Comparison of ENCODE assay signal across 14 cellular contexts in the genomic region with DNA sequence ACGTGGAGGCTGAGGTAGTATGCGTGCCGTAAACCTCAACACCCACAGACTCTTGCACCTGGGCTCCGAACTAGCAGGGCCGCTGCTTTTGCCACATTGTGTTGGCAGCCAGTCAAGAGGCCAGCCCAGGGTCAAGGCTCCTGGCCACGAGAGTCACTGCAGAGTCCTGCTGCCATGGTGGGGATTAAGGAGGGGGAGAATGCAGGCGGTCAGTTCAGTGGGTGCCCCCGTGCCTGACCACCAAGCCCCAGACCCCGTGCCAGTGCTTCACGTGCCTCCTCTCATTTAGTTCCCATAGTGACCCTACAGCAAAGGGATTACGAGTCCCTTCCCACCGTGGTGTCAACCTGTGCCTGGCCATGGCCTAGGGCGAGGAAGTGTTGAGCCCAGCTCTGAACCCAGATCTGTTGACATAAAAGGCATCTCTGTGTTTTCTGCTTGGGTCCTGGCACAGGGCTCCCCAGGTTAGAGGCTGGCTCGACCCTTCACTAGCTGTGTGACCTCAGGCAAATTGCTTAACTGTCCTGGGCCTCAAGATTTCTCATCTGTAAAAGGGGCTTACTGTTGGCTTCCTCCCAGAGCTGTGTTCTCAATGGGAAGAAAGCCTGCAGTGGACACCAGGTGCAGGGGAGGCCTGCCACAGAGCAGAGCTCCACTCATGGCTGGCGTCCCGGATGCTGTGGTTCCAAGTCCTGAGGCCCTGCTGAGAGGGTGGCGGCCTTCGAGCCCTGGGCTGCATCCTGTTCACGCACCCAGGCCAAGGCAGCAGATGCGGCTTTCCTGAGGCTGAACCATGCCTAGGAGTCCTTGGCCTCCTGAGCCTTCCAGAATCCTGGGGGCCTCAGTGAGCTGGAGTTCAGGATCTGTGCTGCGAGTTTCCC. TPM values are rescaled to one million over a fixed set of nuclear protein-coding genes. Genes with fewer than 3 reads are reported as not detected.
DNase-seq lines count a peak whose midpoint lies in the region; TF ChIP-seq lines count a peak whose summit lies in the region.
"Had no signal": no experiment of that assay in that cellular context is flagged by ENCODE, and none has a peak within 500 bp of the region (broad histone marks: within the 10 kb centered on the region; RNA-seq: fewer than 3 reads in every experiment).

No MANE protein-coding gene starts in this region.

- intact Hi-C loops in sigmoid colon (cut with DNase I), result no loop called here
- intact Hi-C loops in esophagus muscularis mucosa (cut with DNase I), result no loop called here

- no peaks in the 10 kb centered on the region for H3K9me3 ChIP-seq in sigmoid colon
- H3K9me3 ChIP-seq in esophagus muscularis mucosa, result no peaks in the 10 kb centered on the region

- DNase-seq in Jurkat, Clone E6-1 (ENCODE audit: low read depth, low spot score), result peak; percentile 85
- DNase-seq in fibroblast of the aortic adventitia (ENCODE audit: low read depth) (peak; percentile 32), sigmoid colon (peak; percentile 56), AML-193 (lab: John Stamatoyannopoulos, UW) (no peak), esophagus muscularis mucosa (ENCODE audit: extremely low spot score) (no peak), nucleus accumbens (lab: John Stamatoyannopoulos, UW) (no peak)
- DNase-seq: activated B cell treated with CpG ODN at 0.5 μM for 24 hours; activated T-cell treated with anti-CD3 and anti-CD28 coated beads, Interleukin-2, amount 50 U/mL, for 48 hours; effector CD8-positive, alpha-beta T cell; GDM1; left colon; naive B cell had no signal

- TF ChIP-seq POLR2A in sigmoid colon (IDR thresholded peaks at IDR 0.05), result no peak
- TF ChIP-seq POLR2A in esophagus muscularis mucosa (IDR thresholded peaks at IDR 0.05; ENCODE audit: low read depth), result no peak

- H3K27me3 ChIP-seq in sigmoid colon, result no peaks in the 10 kb centered on the region
- no peaks in the 10 kb centered on the region for H3K27me3 ChIP-seq in esophagus muscularis mucosa

- TF ChIP-seq EP300 in sigmoid colon (IDR thresholded peaks at IDR 0.05), result no peak
- no peak for TF ChIP-seq EP300 in esophagus muscularis mucosa (IDR thresholded peaks at IDR 0.05)

- H3K36me3 ChIP-seq in sigmoid colon (no peaks in the 10 kb centered on the region), esophagus muscularis mucosa (no peaks in the 10 kb centered on the region)

- peak overlapping the region; percentile 9; the same call in 1 of the 2 replicates for H3K4me3 ChIP-seq in Jurkat, Clone E6-1 (ENCODE audit: low read length)
- no peak overlapping the region for H3K4me3 ChIP-seq in fibroblast of the aortic adventitia (ENCODE audit: low read depth, low read length)
- no peak overlapping the region for H3K4me3 ChIP-seq in sigmoid colon
- no peak overlapping the region for H3K4me3 ChIP-seq in esophagus muscularis mucosa

- H3K27ac ChIP-seq in VCaP (peak overlapping the region; percentile 63), sigmoid colon (peak overlapping the region in 1 of 4 donors; percentile 8), esophagus muscularis mucosa (replicated peaks in 1 of 4) (no peak overlapping the region)

- 72 to 75% methylated on average over 21 of the region's 21 CpGs for WGBS in sigmoid colon, 2 donors
- WGBS in esophagus muscularis mucosa, result 79% methylated on average over 9 of the region's 21 CpGs

- H3K4me1 ChIP-seq in sigmoid colon (no peaks in the 10 kb centered on the region), esophagus muscularis mucosa (peaks cover 0 to 18% (median 3%) of the 10 kb centered on the region in 4 donors)

- TF ChIP-seq CTCF in VCaP (conservative IDR thresholded peaks at IDR 0.05) (no peak), fibroblast of the aortic adventitia (IDR thresholded peaks at IDR 0.05; ENCODE audit: insufficient read depth, low read length) (no peak), sigmoid colon (IDR thresholded peaks at IDR 0.05) (no peak), esophagus muscularis mucosa (IDR thresholded peaks at IDR 0.05) (no peak)

RNA-seq across cellular contexts. Expression of a gene that starts 32.8 kb away (rescaled TPM):
- 71.5 TPM for polyA plus RNA-seq in Jurkat, Clone E6-1 (2012; ENCODE audit: insufficient read depth, insufficient read length)
- total RNA-seq in fibroblast of the aortic adventitia (ENCODE audit: low replicate concordance), result 452 and 600 TPM in 2 replicates
- 100 to 1,000 TPM in 1 of 4 donors, 10 to 100 TPM in 3; 18.7 to 134 (median 56.5) TPM for total RNA-seq in sigmoid colon
- polyA plus RNA-seq in sigmoid colon, result 10 to 100 TPM in 1 of 3 donors, 1 to 10 TPM in 2; 1.2 to 14.8 (median 4.2) TPM
- total RNA-seq in esophagus muscularis mucosa, result 100 to 1,000 TPM; 130 to 244 (median 136) TPM
- total RNA-seq: MCF 10A had no signal

Comparison
In these comparisons a context has a peak if more than half of its experiments do, and no peak if none do; other contexts are left out.
1. DNase-seq: peak in Jurkat, Clone E6-1 (single experiment), fibroblast of the aortic adventitia (single experiment) and sigmoid colon (single experiment); none in AML-193 (0 of 2), esophagus muscularis mucosa (single experiment) and nucleus accumbens (0 of 56).